ENCODE assay signal across 29 cellular contexts in genomic region chr6:126051739-126052138, GRCh38.
"Had no signal": no experiment of that assay in that cellular context is flagged by ENCODE, and none has a peak within 500 bp of the region (broad histone marks: within the 10 kb centered on the region; RNA-seq: fewer than 3 reads in every experiment).

No MANE protein-coding gene starts in this region.

- H3K4me1 ChIP-seq: colonic mucosa, heart left ventricle, psoas muscle, upper lobe of right lung had no signal

- H3K79me2 ChIP-seq: hepatocyte had no signal

- H3K9me3 ChIP-seq: colonic mucosa, gastrocnemius medialis, heart left ventricle, mucosa of descending colon, psoas muscle, suprapubic skin, transverse colon, upper lobe of right lung, vagina had no signal

- H3K9me3 Mint-ChIP-seq: dendritic cell treated with granulocyte-macrophage colony-stimulating factor and Interleukin-4, amounts not matched to agents 40 ng/mL and 50 ng/mL, for 4 days; endodermal cell; memory B cell; mesothelial cell of epicardium; naive thymus-derived CD4-positive, alpha-beta T cell; stimulated activated naive B cell treated with anti-CD40 and anti-IgM and Interleukin-4, amounts not matched to agents 10 μg/mL and 1 μg/mL and 100 μg/mL, for 72 hours; stimulated activated naive CD8-positive, alpha-beta T cell treated with anti-CD3 and anti-CD28 coated beads, Interleukin-15, Interleukin-2, amounts not matched to agents 100 ng/mL and 50 ng/mL, for 24 hours had no signal

- H2AFZ ChIP-seq: hepatocyte had no signal

- H3K27me3 Mint-ChIP-seq: dendritic cell treated with granulocyte-macrophage colony-stimulating factor and Interleukin-4, amounts not matched to agents 40 ng/mL and 50 ng/mL, for 4 days; memory B cell; naive thymus-derived CD4-positive, alpha-beta T cell; stimulated activated naive B cell treated with anti-CD40 and anti-IgM and Interleukin-4, amounts not matched to agents 10 μg/mL and 1 μg/mL and 100 μg/mL, for 72 hours; stimulated activated naive CD8-positive, alpha-beta T cell treated with anti-CD3 and anti-CD28 coated beads, Interleukin-15, Interleukin-2, amounts not matched to agents 100 ng/mL and 50 ng/mL, for 24 hours had no signal

- H3K4me3 Mint-ChIP-seq: dendritic cell treated with granulocyte-macrophage colony-stimulating factor and Interleukin-4, amounts not matched to agents 40 ng/mL and 50 ng/mL, for 4 days; endodermal cell; memory B cell; mesothelial cell of epicardium; naive thymus-derived CD4-positive, alpha-beta T cell; nephron progenitor cell; stimulated activated naive B cell treated with anti-CD40 and anti-IgM and Interleukin-4, amounts not matched to agents 10 μg/mL and 1 μg/mL and 100 μg/mL, for 72 hours; stimulated activated naive CD8-positive, alpha-beta T cell treated with anti-CD3 and anti-CD28 coated beads, Interleukin-15, Interleukin-2, amounts not matched to agents 100 ng/mL and 50 ng/mL, for 24 hours had no signal

- DNase-seq: central memory CD4-positive, alpha-beta T cell; colonic mucosa; effector CD8-positive, alpha-beta T cell; endodermal cell; gastrocnemius medialis; heart left ventricle; kidney; mucosa of descending colon; naive thymus-derived CD4-positive, alpha-beta T cell; nephron progenitor cell; occipital lobe; psoas muscle; right cardiac atrium; small intestine; stimulated activated CD4-positive, alpha-beta T cell treated with anti-CD3 and anti-CD28 coated beads, Interleukin-15, amount 100 ng/mL, for 24 hours; stimulated activated CD4-positive, alpha-beta T cell treated with anti-CD3 and anti-CD28 coated beads, Interleukin-2, amount 100 ng/mL, for 48 hours; stimulated activated naive B cell treated with anti-CD40 and anti-IgM and Interleukin-4, amounts not matched to agents 10 μg/mL and 1 μg/mL and 100 μg/mL, for 72 hours; transverse colon; upper lobe of right lung had no signal

- H3K27me3 ChIP-seq: colonic mucosa, gastrocnemius medialis, heart left ventricle, hepatocyte, suprapubic skin, transverse colon, upper lobe of right lung, vagina had no signal

- H3K4me3 ChIP-seq: colonic mucosa, gastrocnemius medialis, heart left ventricle, hepatocyte, lung, mucosa of descending colon, psoas muscle, suprapubic skin, transverse colon, upper lobe of right lung, vagina had no signal

- H3K27ac ChIP-seq: colonic mucosa, epithelial cell of prostate, gastrocnemius medialis, heart left ventricle, hepatocyte, psoas muscle, suprapubic skin, transverse colon, upper lobe of right lung, vagina had no signal

- H3K4me2 ChIP-seq: hepatocyte had no signal

- H3K4me1 Mint-ChIP-seq: endodermal cell; memory B cell; stimulated activated naive B cell treated with anti-CD40 and anti-IgM and Interleukin-4, amounts not matched to agents 10 μg/mL and 1 μg/mL and 100 μg/mL, for 72 hours had no signal

- H3K27ac Mint-ChIP-seq: dendritic cell treated with granulocyte-macrophage colony-stimulating factor and Interleukin-4, amounts not matched to agents 40 ng/mL and 50 ng/mL, for 4 days; endodermal cell; memory B cell; mesothelial cell of epicardium; nephron progenitor cell; stimulated activated naive B cell treated with anti-CD40 and anti-IgM and Interleukin-4, amounts not matched to agents 10 μg/mL and 1 μg/mL and 100 μg/mL, for 72 hours; stimulated activated naive CD8-positive, alpha-beta T cell treated with anti-CD3 and anti-CD28 coated beads, Interleukin-15, Interleukin-2, amounts not matched to agents 100 ng/mL and 50 ng/mL, for 24 hours had no signal

- H3K36me3 ChIP-seq: colonic mucosa, transverse colon, vagina had no signal

- ATAC-seq: esophagus mucosa; gastrocnemius medialis; heart left ventricle; mucosa of descending colon; naive thymus-derived CD4-positive, alpha-beta T cell; psoas muscle; right cardiac atrium; stimulated activated naive B cell treated with anti-CD40 and anti-IgM and Interleukin-4, amounts not matched to agents 10 μg/mL and 1 μg/mL and 100 μg/mL, for 72 hours; upper lobe of right lung had no signal
